1 cellular context compared by ENCODE assay signal in genomic region chr1:84073266-84073665, GRCh38.
TF ChIP-seq lines count a peak whose summit lies in the region.

No MANE protein-coding gene starts in this region.

TF ChIP-seq in IMR-90, 13 proteins besides CTCF, POLR2A, EP300 and RAD21 (continued from another document):
- no peak for TF ChIP-seq MXI1 (IDR thresholded peaks at IDR 0.05; ENCODE audit: borderline replicate concordance, low read depth, low read length)
- no peak for TF ChIP-seq NFE2L2 (IDR thresholded peaks at IDR 0.05; ENCODE audit: low read depth, low read length)
- TF ChIP-seq CEBPB (IDR thresholded peaks at IDR 0.05; ENCODE audit: low read depth, low read length): no peak; the same call in 1 of the 2 replicates
- no peak for TF ChIP-seq USF2 (IDR thresholded peaks at IDR 0.05; ENCODE audit: low read depth, low read length)
- no peak for TF ChIP-seq BHLHE40 (IDR thresholded peaks at IDR 0.05; ENCODE audit: low read depth, low read length)
- no peak for TF ChIP-seq FOS (IDR thresholded peaks at IDR 0.05; ENCODE audit: low read depth, low read length)
- no peak for TF ChIP-seq SMC3 (IDR thresholded peaks at IDR 0.05; ENCODE audit: low read depth, low read length)
